24 cellular contexts compared by ENCODE assay signal in the genomic region with DNA sequence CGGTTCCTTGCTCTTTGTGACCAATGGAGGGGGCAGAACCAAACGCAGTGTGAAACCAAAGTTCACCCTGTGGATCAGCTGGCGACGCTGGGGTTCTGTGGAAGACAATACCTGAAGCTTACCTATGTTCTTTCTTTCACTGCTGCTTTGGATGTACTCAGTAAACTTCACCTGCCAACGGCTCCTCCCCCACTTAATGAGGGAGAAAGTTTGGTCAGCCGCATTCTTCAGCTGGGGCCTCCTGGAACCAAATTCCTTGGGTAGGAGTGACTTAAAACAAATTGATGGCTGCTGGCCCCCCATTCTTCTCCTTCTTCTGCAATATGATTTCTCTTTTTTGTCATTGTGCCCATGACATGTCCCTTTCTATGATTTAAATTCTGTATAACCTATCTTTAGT.
DNase-seq lines count a peak whose midpoint lies in the region; ATAC-seq, FAIRE-seq and TF ChIP-seq lines count a peak whose summit lies in the region.
"Had no signal": no experiment of that assay in that cellular context is flagged by ENCODE, and none has a peak within 500 bp of the region (broad histone marks: within the 10 kb centered on the region; RNA-seq: fewer than 3 reads in every experiment).

No MANE protein-coding gene starts in this region.

- H2BK5ac ChIP-seq in H1 (ENCODE audit: low read depth, low read length): 0 out of 2 replicates have a peak overlapping the region, but pooled peaks have one; percentile 28

- H2AFZ ChIP-seq in GM23338 (no peak overlapping the region), H1 (ENCODE audit: low read length) (no peak overlapping the region)
- H2AFZ ChIP-seq: PC-9 had no signal

- peak overlapping the region; percentile 20 for H4K91ac ChIP-seq in H1 (replicated peaks; ENCODE audit: insufficient read length, low read length)

- H3K4me3 ChIP-seq in GM23338 (no peak overlapping the region), H1 (ENCODE audit: extremely low read depth in 1 of 4, insufficient read depth in 2 of 4, low read depth in 3 of 4, low read length in 4 of 4) (no peak overlapping the region)
- H3K4me3 ChIP-seq: GM12878, PC-9 had no signal

- no peak overlapping the region for H2BK20ac ChIP-seq in H1 (ENCODE audit: low read length)

- no peak overlapping the region for H2BK120ac ChIP-seq in H1 (replicated peaks; ENCODE audit: low read depth, low read length)

- DNase-seq in GM23338 (ENCODE audit: low spot score) (peak; percentile 77), H1 (ENCODE audit: low read depth in 1 of 2, low spot score in 2 of 2) (no peak), iPS-NIHi11 (ENCODE audit: low spot score) (peak; percentile 33), progenitor cell of endocrine pancreas (ENCODE audit: low spot score, unreplicated experiment) (no peak), SW480 (ENCODE audit: low spot score) (no peak), midbrain (lab: John Stamatoyannopoulos, UW) (no peak)
- no peak for DNase-seq in activated naive CD4-positive, alpha-beta T cell treated with anti-CD3 and anti-CD28 coated beads for 36 hours
- DNase-seq: DMS53; IMR-90; KG1; MM.1S; NCI-H1694; NCI-H2029 treated with DMSO at 0.1 percent for 48 hours; NCI-H446 treated with DMSO at 0.1 percent for 48 hours; NCI-H526; NCI-H82; NK-92 treated with Interleukin-12 subunit alpha and Interleukin-12 subunit beta, amount 100 ng/mL, for 24 hours; PC-9; SHP77 had no signal

- H3K4me2 ChIP-seq in GM23338 (0 out of 2 replicates have a peak overlapping the region, but pooled peaks have one; percentile 18), H1 (ENCODE audit: insufficient read depth in 1 of 2, low read depth in 2 of 2, low read length in 2 of 2) (peak overlapping the region in 1 of 2 experiments; percentile 25; a peak in 1 of 4 replicates)
- H3K4me2 ChIP-seq: PC-9 had no signal

- POLR2A ChIA-PET in H1 (lab: Charles Lee; ENCODE audit: partially characterized antibody): interaction anchor here (1.3 kb wide), 1 partner anchor 37 kb away, joined by 3 read pairs; no protein-coding TSS in a partner anchor

- no peak for FAIRE-seq in H1 (lab: Jason Lieb, UNC)
- FAIRE-seq: G401.6, H54 had no signal

- H2BK12ac ChIP-seq in H1 (ENCODE audit: low read depth, low read length): no peak overlapping the region

- no peak overlapping the region for H3K14ac ChIP-seq in H1 (ENCODE audit: insufficient read length)

- no peak overlapping the region for H2AK5ac ChIP-seq in H1 (ENCODE audit: low read depth, low read length)

- peak overlapping the region; percentile 86 for H3K27ac Mint-ChIP-seq in GM23338
- peak overlapping the region; percentile 40 for H3K27ac Mint-ChIP-seq in progenitor cell of endocrine pancreas
- H3K27ac Mint-ChIP-seq in activated naive CD4-positive, alpha-beta T cell treated with anti-CD3 and anti-CD28 coated beads for 36 hours: no peak overlapping the region

- H3K27me3 ChIP-seq in GM23338 (ENCODE audit: insufficient read depth) (no peaks in the 10 kb centered on the region), H1 (replicated peaks in 1 of 4; ENCODE audit: control insufficient read depth in 3 of 4, extremely low read depth in 1 of 4, insufficient read depth in 3 of 4, low read length in 3 of 4) (no peaks in the 10 kb centered on the region)

- H3K9me2 ChIP-seq in GM23338 (ENCODE audit: insufficient read depth): no peaks in the 10 kb centered on the region

- H3K27me3 Mint-ChIP-seq in GM23338 (ENCODE audit: insufficient read depth, low read depth, poor library complexity): peaks cover 1% of the 10 kb centered on the region
- H3K27me3 Mint-ChIP-seq in progenitor cell of endocrine pancreas: no peaks in the 10 kb centered on the region
- H3K27me3 Mint-ChIP-seq in activated naive CD4-positive, alpha-beta T cell treated with anti-CD3 and anti-CD28 coated beads for 36 hours (ENCODE audit: low read depth): peaks cover 7% of the 10 kb centered on the region

- intact Hi-C loops in activated naive CD4-positive, alpha-beta T cell treated with anti-CD3 and anti-CD28 coated beads for 36 hours (cut with micrococcal nuclease): no loop called here

- H4K8ac ChIP-seq in H1 (ENCODE audit: extremely low read depth, insufficient read depth, low read length): no peak overlapping the region

- H3K4me1 Mint-ChIP-seq in GM23338 (peaks cover 26% of the 10 kb centered on the region), progenitor cell of endocrine pancreas (ENCODE audit: low read depth) (peaks cover 8% of the 10 kb centered on the region)
- H3K4me1 Mint-ChIP-seq in activated naive CD4-positive, alpha-beta T cell treated with anti-CD3 and anti-CD28 coated beads for 36 hours (ENCODE audit: low read depth): no peaks in the 10 kb centered on the region

- no peaks in the 10 kb centered on the region for H3K9me3 ChIP-seq in H1 (ENCODE audit: insufficient read depth in 2 of 2, low read depth in 1 of 2, low read length in 1 of 2)

- TF ChIP-seq EP300 in H1 (IDR thresholded peaks at IDR 0.05; ENCODE audit: borderline replicate concordance in 1 of 2, low read depth in 2 of 2, low read length in 2 of 2): no peak

- H2BK15ac ChIP-seq in H1 (ENCODE audit: low read length): no peak overlapping the region

- no peak overlapping the region for H3K9ac ChIP-seq in H1 (replicated peaks in 1 of 4; ENCODE audit: extremely low read depth in 1 of 4, low read depth in 3 of 4, low read length in 3 of 4)

- TF ChIP-seq RAD21 in H1 (IDR thresholded peaks at IDR 0.05 in 1 of 2, conservative IDR thresholded peaks at IDR 0.05 in 1 of 2; ENCODE audit: low read depth in 2 of 2, low read length in 2 of 2): no peak

- peaks cover 6% of the 10 kb centered on the region; the same call in 2 of the 3 replicates for H3K36me3 Mint-ChIP-seq in GM23338 (ENCODE audit: low read depth)
- no peaks in the 10 kb centered on the region for H3K36me3 Mint-ChIP-seq in progenitor cell of endocrine pancreas (ENCODE audit: insufficient read depth)
- H3K36me3 Mint-ChIP-seq in activated naive CD4-positive, alpha-beta T cell treated with anti-CD3 and anti-CD28 coated beads for 36 hours (ENCODE audit: low read depth): no peaks in the 10 kb centered on the region

- no peak overlapping the region; the same call in 2 of the 3 replicates for H3K4me3 Mint-ChIP-seq in GM23338
- no peak overlapping the region for H3K4me3 Mint-ChIP-seq in progenitor cell of endocrine pancreas (ENCODE audit: low read depth)
- no peak overlapping the region for H3K4me3 Mint-ChIP-seq in activated naive CD4-positive, alpha-beta T cell treated with anti-CD3 and anti-CD28 coated beads for 36 hours

- no peaks in the 10 kb centered on the region for H3K9me3 Mint-ChIP-seq in GM23338
- H3K9me3 Mint-ChIP-seq in progenitor cell of endocrine pancreas (ENCODE audit: low read depth): no peaks in the 10 kb centered on the region
- H3K9me3 Mint-ChIP-seq in activated naive CD4-positive, alpha-beta T cell treated with anti-CD3 and anti-CD28 coated beads for 36 hours: no peaks in the 10 kb centered on the region

- ATAC-seq in GM23338 (peak; percentile 73), GM21825 (IDR thresholded peaks at IDR 0.05; ENCODE audit: unreplicated experiment) (no peak)
- ATAC-seq: GM12878 had no signal

- H3K4me1 ChIP-seq in GM23338 (ENCODE audit: insufficient read depth) (peaks cover 15% of the 10 kb centered on the region; the same call in 1 of the 2 replicates), H1 (replicated peaks in 1 of 4; ENCODE audit: control insufficient read depth in 3 of 4, insufficient read depth in 4 of 4, low read length in 3 of 4) (peaks cover 0 to 6% (median 3%) of the 10 kb centered on the region in 4 experiments; a peak in 5 of 7 replicates)

- peak overlapping the region; percentile 18 for H4K5ac ChIP-seq in H1 (ENCODE audit: insufficient read length, low read depth, low read length)

- H3F3A ChIP-seq in GM23338 (replicated peaks; ENCODE audit: low read depth): no peaks in the 10 kb centered on the region

- H3K27ac ChIP-seq in GM23338 (ENCODE audit: low read depth) (no peak overlapping the region), H1 (ENCODE audit: low read depth, low read length) (no peak overlapping the region)
- H3K27ac ChIP-seq: PC-9, RWPE1 had no signal

- TF ChIP-seq POLR2A in H1 (IDR thresholded peaks at IDR 0.05; ENCODE audit: control extremely low read depth in 1 of 2, low read depth in 2 of 2, low read length in 2 of 2): no peak

- TF ChIP-seq CTCF in GM23338 (conservative IDR thresholded peaks at IDR 0.05; ENCODE audit: low read depth in 2 of 2): no peak
- TF ChIP-seq CTCF in H1 (IDR thresholded peaks at IDR 0.05; ENCODE audit: control extremely low read depth in 1 of 3, insufficient read depth in 1 of 3, low read depth in 1 of 3, low read length in 3 of 3): no peak
- TF ChIP-seq CTCF in progenitor cell of endocrine pancreas (IDR thresholded peaks at IDR 0.05; ENCODE audit: unreplicated experiment): no peak

- no peak overlapping the region for H3K18ac ChIP-seq in H1 (ENCODE audit: extremely low read depth, low read length)

- 74% methylated on average over 6 of the region's 6 CpGs; no CpG with 5 or more reads in 1 of the 2 experiments for WGBS in H1 (ENCODE audit: extremely low coverage in 1 of 2, insufficient coverage in 1 of 2, insufficient read length in 1 of 2, insufficient replicate concordance in 2 of 2, low coverage in 1 of 2, low lambda C conversion rate in 2 of 2, missing lambda C conversion rate in 1 of 2), 2 experiments

- H4K20me1 ChIP-seq in GM23338 (replicated peaks; ENCODE audit: insufficient read depth): no peaks in the 10 kb centered on the region
- no peaks in the 10 kb centered on the region for H4K20me1 ChIP-seq in H1 (replicated peaks in 1 of 2; ENCODE audit: control insufficient read depth in 1 of 2, insufficient read depth in 2 of 2, low read length in 2 of 2)

- H3K79me2 ChIP-seq in GM23338 (replicated peaks; ENCODE audit: insufficient read depth): no peaks in the 10 kb centered on the region
- H3K79me2 ChIP-seq in H1 (ENCODE audit: control insufficient read depth in 1 of 2, insufficient read depth in 2 of 2, low read length in 2 of 2): no peaks in the 10 kb centered on the region

- H3K36me3 ChIP-seq in GM23338 (ENCODE audit: insufficient read depth) (no peaks in the 10 kb centered on the region), H1 (ENCODE audit: control insufficient read depth in 2 of 4, insufficient read depth in 4 of 4, low read length in 3 of 4) (peaks cover 5 to 47% (median 23%) of the 10 kb centered on the region in 4 experiments; a peak in 6 of 8 replicates)

- no peaks in the 10 kb centered on the region for H3K23me2 ChIP-seq in H1 (ENCODE audit: low read depth, low read length)

- no peaks in the 10 kb centered on the region for H3K79me1 ChIP-seq in H1 (ENCODE audit: low read depth, low read length)

- CTCF ChIA-PET in H1 (lab: Charles Lee; ENCODE audit: partially characterized antibody): interaction anchor here (1.2 to 2.0 kb wide), 4 partner anchors 19 to 226 kb away, joined by 3 to 4 read pairs (median 4); no protein-coding TSS in a partner anchor
- CTCF ChIA-PET in activated naive CD4-positive, alpha-beta T cell treated with anti-CD3 and anti-CD28 coated beads for 36 hours (lab: Charles Lee): no interaction called here

- no peak overlapping the region for H3K56ac ChIP-seq in H1 (replicated peaks; ENCODE audit: insufficient read length, low read depth, low read length)

- H3K23ac ChIP-seq in H1 (ENCODE audit: insufficient read length): no peak overlapping the region

- peak overlapping the region; percentile 15 for H3K4ac ChIP-seq in H1 (replicated peaks; ENCODE audit: insufficient read length, low read depth, low read length)

TF ChIP-seq in H1, 55 proteins besides CTCF, POLR2A, EP300 and RAD21 (continues in another document):
- no peak for TF ChIP-seq EZH2 (IDR thresholded peaks at IDR 0.05; ENCODE audit: low read depth, low read length, severe bottlenecking)

Comparison
In these comparisons a context has a peak if more than half of its experiments do, and no peak if none do; other contexts are left out.
1. DNase-seq: peak in GM23338 (single experiment) and iPS-NIHi11 (single experiment); none in H1 (0 of 2), progenitor cell of endocrine pancreas (single experiment), SW480 (single experiment), activated naive CD4-positive, alpha-beta T cell treated with anti-CD3 and anti-CD28 coated beads for 36 hours (single experiment) and midbrain (single experiment).